8 cellular contexts compared by ENCODE assay signal in genomic region chr4:183097251-183098079, GRCh38. TPM values are rescaled to one million over a fixed set of nuclear protein-coding genes. Genes with fewer than 3 reads are reported as not detected.
DNase-seq lines count a peak whose midpoint lies in the region; ATAC-seq and TF ChIP-seq lines count a peak whose summit lies in the region.

No MANE protein-coding gene starts in this region.

- H3K4me1 ChIP-seq in skeletal muscle satellite cell (ENCODE audit: control insufficient read depth, insufficient read depth, low read length) = peaks cover 29% of the 10 kb centered on the region

- peaks cover 5% of the 10 kb centered on the region; the same call in 1 of the 2 replicates for H3K36me3 Mint-ChIP-seq in HFFc6 (ENCODE audit: low read depth)
- no peaks in the 10 kb centered on the region for H3K36me3 Mint-ChIP-seq in activated naive CD4-positive, alpha-beta T cell treated with anti-CD3 and anti-CD28 coated beads, Interleukin-2, amount 50 U/mL, for 24 hours

- no peaks in the 10 kb centered on the region for H3K9me3 ChIP-seq in skeletal muscle satellite cell (replicated peaks; ENCODE audit: low read length)

- no peaks in the 10 kb centered on the region for H3K36me3 ChIP-seq in skeletal muscle satellite cell (ENCODE audit: insufficient read depth, low read length)

- H3K27me3 Mint-ChIP-seq in HFFc6 (ENCODE audit: insufficient read depth) = peaks cover 4% of the 10 kb centered on the region
- H3K27me3 Mint-ChIP-seq in activated naive CD4-positive, alpha-beta T cell treated with anti-CD3 and anti-CD28 coated beads, Interleukin-2, amount 50 U/mL, for 24 hours = peaks cover 1% of the 10 kb centered on the region

- TF ChIP-seq CTCF in HFFc6 (IDR thresholded peaks at IDR 0.05) = no peak

- H3K9ac ChIP-seq in skeletal muscle satellite cell (ENCODE audit: low read depth, low read length) = peak overlapping the region; percentile 92

- peak overlapping the region; percentile 87 for H3K27ac Mint-ChIP-seq in HFFc6
- peak overlapping the region; percentile 81 for H3K27ac Mint-ChIP-seq in activated naive CD4-positive, alpha-beta T cell treated with anti-CD3 and anti-CD28 coated beads, Interleukin-2, amount 50 U/mL, for 24 hours

- DNase-seq in HFFc6 (no peak), DMS153 (lab: John Stamatoyannopoulos, UW) (no peak), NCI-H526 (lab: John Stamatoyannopoulos, UW) (no peak), NCI-H1436 treated with DMSO at 0.1 percent for 48 hours (lab: John Stamatoyannopoulos, UW) (no peak)

- H3K4me3 ChIP-seq in iPS-11a (ENCODE audit: low read depth, low read length) (peak overlapping the region; percentile 59), skeletal muscle satellite cell (ENCODE audit: low read length) (peak overlapping the region; percentile 94)

- H3K4me3 Mint-ChIP-seq in HFFc6 = peak overlapping the region; percentile 81
- peak overlapping the region; percentile 66 for H3K4me3 Mint-ChIP-seq in activated naive CD4-positive, alpha-beta T cell treated with anti-CD3 and anti-CD28 coated beads, Interleukin-2, amount 50 U/mL, for 24 hours

- no peaks in the 10 kb centered on the region for H3K27me3 ChIP-seq in skeletal muscle satellite cell (ENCODE audit: control insufficient read depth, insufficient read depth, low read length)

- peaks cover 42% of the 10 kb centered on the region for H3K4me1 Mint-ChIP-seq in HFFc6 (ENCODE audit: low read depth)
- H3K4me1 Mint-ChIP-seq in activated naive CD4-positive, alpha-beta T cell treated with anti-CD3 and anti-CD28 coated beads, Interleukin-2, amount 50 U/mL, for 24 hours = peaks cover 24% of the 10 kb centered on the region

- ATAC-seq in GM21381 (IDR thresholded peaks at IDR 0.05; ENCODE audit: unreplicated experiment) = no peak

- peak overlapping the region; percentile 99 for H3K4me2 ChIP-seq in skeletal muscle satellite cell (ENCODE audit: low read length)

- no peaks in the 10 kb centered on the region for H3K9me3 Mint-ChIP-seq in HFFc6
- no peaks in the 10 kb centered on the region for H3K9me3 Mint-ChIP-seq in activated naive CD4-positive, alpha-beta T cell treated with anti-CD3 and anti-CD28 coated beads, Interleukin-2, amount 50 U/mL, for 24 hours

RNA-seq across cellular contexts. Expression of gene WWC2, which starts 1.6 kb away (rescaled TPM):
- 100 to 1,000 TPM in 2 of 6 experiments, 10 to 100 TPM in 4; 86.3 to 114 (median 95.2) TPM for total RNA-seq in HFFc6 (2021; fragmentation: NEBNext Ultra II Directional; extraction: Animal tissue kit (Norgen Biotek cat#: 25700))
- total RNA-seq in skeletal muscle satellite cell (2012; rRNA removed) = 15.3 and 21.0 TPM in 2 replicates
